ENCODE assay signal across 2 cellular contexts in the genomic region with DNA sequence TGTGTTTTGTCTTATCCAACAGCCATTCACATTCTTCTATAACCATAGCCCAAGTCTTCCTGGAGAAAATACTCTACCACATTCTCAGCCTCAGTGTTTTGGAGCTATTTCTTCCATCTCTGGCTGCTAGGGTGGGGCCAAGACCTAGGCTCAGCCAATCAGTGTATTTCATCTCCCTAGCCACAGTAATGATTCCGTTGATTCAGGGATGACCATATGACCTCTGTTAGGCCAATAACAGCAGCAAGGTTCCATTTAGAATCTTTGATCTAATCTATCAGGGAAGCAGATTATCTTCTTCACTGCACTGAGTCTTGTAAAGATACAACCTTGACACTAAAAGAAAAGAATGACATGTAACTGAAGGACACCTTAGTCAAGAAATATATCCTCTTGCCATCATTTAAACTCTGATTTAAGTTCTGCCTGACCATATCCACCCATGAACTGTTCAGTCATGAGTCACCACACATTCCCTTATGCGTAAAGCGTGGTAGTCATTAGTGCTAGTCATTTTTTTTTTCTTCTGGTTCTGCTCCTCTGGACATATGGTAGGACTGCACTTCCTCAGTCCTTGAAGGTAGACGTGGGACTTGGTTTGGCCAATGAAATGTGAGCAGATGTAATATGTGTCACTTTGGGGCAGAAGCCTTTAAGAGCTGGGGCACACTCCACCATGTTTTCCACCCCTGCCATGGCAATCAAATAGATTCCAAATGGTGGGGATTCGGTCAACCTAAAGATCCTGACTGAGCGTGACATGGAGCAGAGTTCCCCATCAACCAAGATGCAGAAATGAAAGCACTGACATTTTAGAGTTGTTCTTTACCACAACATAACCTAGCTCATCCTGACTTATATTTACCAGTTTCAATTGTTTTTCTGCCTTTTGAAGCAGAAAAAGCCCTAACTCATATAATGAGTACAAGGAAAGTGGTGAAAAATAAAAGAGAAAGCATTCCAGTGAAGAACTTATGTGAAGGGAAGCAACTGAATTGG.
TF ChIP-seq lines count a peak whose summit lies in the region.

No MANE protein-coding gene starts in this region.

TF ChIP-seq in A549, 52 proteins besides CTCF, POLR2A, EP300 and RAD21:
- TF ChIP-seq ESRRA (IDR thresholded peaks at IDR 0.05; ENCODE audit: borderline replicate concordance, low read length) (no peak), POLR2AphosphoS2 (conservative IDR thresholded peaks at IDR 0.05; ENCODE audit: low read length) (no peak), FOSL2 (IDR thresholded peaks at IDR 0.05) (no peak), FOSL2 (CRISPR knock-in tag; IDR thresholded peaks at IDR 0.05) (peak; percentile 32; the same call in 1 of the 2 replicates)
TF ChIP-seq in A549: peak in this region for 1.

TF ChIP-seq in GM23338, 12 proteins besides CTCF, POLR2A, EP300 and RAD21:
- no peak for TF ChIP-seq NANOG (IDR thresholded peaks at IDR 0.05; ENCODE audit: borderline replicate concordance)
- no peak for TF ChIP-seq ZNF114 (CRISPR knock-in tag; IDR thresholded peaks at IDR 0.05)
- no peak for TF ChIP-seq EZH2phosphoT487 (IDR thresholded peaks at IDR 0.05; ENCODE audit: unreplicated experiment)
- TF ChIP-seq EZH2 (IDR thresholded peaks at IDR 0.05; ENCODE audit: low read depth, unreplicated experiment) = no peak
